Comparison of ENCODE assay signal across 8 cellular contexts in the genomic region with DNA sequence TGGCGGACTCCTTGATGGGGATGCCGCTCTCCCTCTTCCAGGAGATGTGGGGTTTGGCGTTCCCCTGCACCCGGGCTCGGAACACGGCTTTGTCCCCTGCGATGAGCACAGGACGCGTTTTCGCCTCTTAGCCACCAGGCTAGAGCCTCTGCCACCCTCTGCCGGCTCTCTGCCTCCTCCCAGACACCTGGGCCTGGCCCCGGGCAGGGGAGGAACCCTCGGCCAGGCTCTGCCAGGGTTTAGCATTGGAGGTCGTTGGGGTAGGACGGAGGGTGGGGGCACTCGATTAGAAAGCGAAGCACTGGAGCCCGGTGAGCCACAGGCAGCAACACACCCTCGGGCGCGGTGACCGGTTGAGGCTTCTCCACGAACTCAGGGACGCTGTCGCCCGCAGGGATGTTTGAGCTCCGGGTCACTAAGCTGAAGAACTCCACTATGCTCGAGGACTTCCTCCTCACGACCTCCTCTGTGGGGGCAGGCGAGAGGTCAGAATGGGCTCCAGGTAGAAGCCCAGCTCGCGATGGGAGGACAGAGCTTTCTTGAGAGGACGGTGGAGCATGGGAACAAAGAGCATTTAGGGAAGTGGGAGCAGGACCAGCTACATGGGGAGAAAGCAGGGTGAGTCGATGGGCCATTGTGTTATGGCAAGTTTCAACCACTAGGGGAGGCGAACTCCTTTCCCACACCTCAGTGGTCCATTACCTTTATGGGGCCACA. TPM values are rescaled to one million over a fixed set of nuclear protein-coding genes. Genes with fewer than 3 reads are reported as not detected.
DNase-seq lines count a peak whose midpoint lies in the region; ATAC-seq, FAIRE-seq and TF ChIP-seq lines count a peak whose summit lies in the region.

No MANE protein-coding gene starts in this region.

- H3K9ac ChIP-seq in kidney (ENCODE audit: low read length in 2 of 2), result peak overlapping the region; percentile 65 to 77

- peak; percentile 69 for DNase-seq in GM03348 (ENCODE audit: low spot score)
- DNase-seq in T-helper 17 cell, result peak; percentile 25 to 36 (median 27)
- DNase-seq in T47D (ENCODE audit: low read depth in 1 of 2, low spot score in 1 of 2), result peak; percentile 28 to 65
- DNase-seq in kidney, result peak; percentile 85
- DNase-seq in stimulated activated CD4-positive, alpha-beta T cell treated with anti-CD3 and anti-CD28 coated beads, Interleukin-2, amount 100 ng/mL, for 24 hours, result peak; percentile 60 to 61

- ATAC-seq in GM21528 (IDR thresholded peaks at IDR 0.05; ENCODE audit: low FRiP score, unreplicated experiment), result peak; percentile 70
- peak; percentile 64 for ATAC-seq in T-helper 17 cell
- ATAC-seq in GM18520 (IDR thresholded peaks at IDR 0.05; ENCODE audit: unreplicated experiment), result no peak

- H3K4me1 ChIP-seq in kidney (ENCODE audit: control insufficient read depth in 1 of 2, insufficient read depth in 1 of 2, low read depth in 1 of 2, low read length in 2 of 2), result peaks cover 0 to 13% of the 10 kb centered on the region in 2 donors

- H3K9me3 ChIP-seq in T-helper 17 cell (ENCODE audit: control insufficient read depth, low read length, poor library complexity, severe bottlenecking) (no peaks in the 10 kb centered on the region), kidney (ENCODE audit: control insufficient read depth in 1 of 2, low read length in 2 of 2) (no peaks in the 10 kb centered on the region)

- no peaks in the 10 kb centered on the region for H3K36me3 Mint-ChIP-seq in IgD-negative memory B cell
- H3K36me3 Mint-ChIP-seq in T-helper 17 cell (ENCODE audit: low read depth), result no peaks in the 10 kb centered on the region

- TF ChIP-seq CTCF in kidney (IDR thresholded peaks at IDR 0.05; ENCODE audit: borderline replicate concordance, extremely low read depth, insufficient read depth), result peak; percentile 76

- peaks cover 1% of the 10 kb centered on the region for H3K27me3 Mint-ChIP-seq in IgD-negative memory B cell
- H3K27me3 Mint-ChIP-seq in T-helper 17 cell, result no peaks in the 10 kb centered on the region

- intact Hi-C loops in kidney (cut with DNase I), result no loop called here

- H3K4me1 Mint-ChIP-seq in IgD-negative memory B cell, result peaks cover 0 to 4% (median 1%) of the 10 kb centered on the region in 3 donors
- peaks cover 15% of the 10 kb centered on the region for H3K4me1 Mint-ChIP-seq in T-helper 17 cell

- H3K4me3 Mint-ChIP-seq in IgD-negative memory B cell, result peak overlapping the region; percentile 85 to 97 (median 88)
- peak overlapping the region; percentile 92 for H3K4me3 Mint-ChIP-seq in T-helper 17 cell

- H3K9me3 Mint-ChIP-seq in IgD-negative memory B cell, result no peaks in the 10 kb centered on the region

- no peak overlapping the region for H3K27ac ChIP-seq in kidney (ENCODE audit: low read depth in 2 of 2, low read length in 2 of 2)

- peak overlapping the region in 1 of 3 donors; percentile 20 for H3K27ac Mint-ChIP-seq in IgD-negative memory B cell
- peak overlapping the region; percentile 74 for H3K27ac Mint-ChIP-seq in T-helper 17 cell

- FAIRE-seq in kidney (lab: Jason Lieb, UNC), result no peak

- in situ Hi-C loops in T47D (cut with HindIII; ENCODE audit: low pct_unique_long_range_greater_than_20kb, low sequenced_read_pairs), result no loop called here

- peak overlapping the region; percentile 69 to 79 for H3K4me3 ChIP-seq in kidney (ENCODE audit: low read length in 2 of 2)

- H3K36me3 ChIP-seq in kidney (ENCODE audit: control insufficient read depth in 1 of 2, insufficient read depth in 2 of 2, low read length in 2 of 2), result no peaks in the 10 kb centered on the region

RNA-seq across cellular contexts. Expression of a gene that starts 4.3 kb away (rescaled TPM):
- polyA plus RNA-seq in IgD-negative memory B cell, result 4.0 TPM
- 1 to 10 TPM; 2.0 to 9.4 TPM for total RNA-seq in T-helper 17 cell
- total RNA-seq in kidney, result 2.5 TPM
- 2.8 TPM for polyA plus RNA-seq in kidney (ENCODE audit: insufficient read depth, low read depth, low replicate concordance)

RNA-seq across cellular contexts. Expression of a gene that starts 23.2 kb away (rescaled TPM):
- polyA plus RNA-seq in IgD-negative memory B cell, result 0.56 TPM
- 1 to 10 TPM; 5.4 to 6.1 TPM for total RNA-seq in T-helper 17 cell
- total RNA-seq in kidney, result 7.4 TPM
- polyA plus RNA-seq in kidney (ENCODE audit: insufficient read depth, low read depth, low replicate concordance), result 17.1 TPM

Comparison
In these comparisons a context has a peak if more than half of its experiments do, and no peak if none do; other contexts are left out.
1. DNase-seq: peak in every context shown above with its lines; median percentile 85 in kidney; 69 in GM03348; 60 in stimulated activated CD4-positive, alpha-beta T cell treated with anti-CD3 and anti-CD28 coated beads, Interleukin-2, amount 100 ng/mL, for 24 hours; 46 in T47D; 27 in T-helper 17 cell.